Comparison of ENCODE assay signal across 27 cellular contexts in genomic region chr1:204280099-204280498, GRCh38.
"Had no signal": no experiment of that assay in that cellular context is flagged by ENCODE, and none has a peak within 500 bp of the region (broad histone marks: within the 10 kb centered on the region; RNA-seq: fewer than 3 reads in every experiment).

No MANE protein-coding gene starts in this region.

- H3K4me1 Mint-ChIP-seq: activated CD4-positive, alpha-beta memory T cell treated with anti-CD3 and anti-CD28 coated beads, Interleukin-2, amount 10 ng/mL, durations not matched to agents 7 days and 5 days; activated CD4-positive, alpha-beta T cell treated with anti-CD3 and anti-CD28 coated beads, Interleukin-2, amount 10 ng/mL, durations not matched to agents 7 days and 5 days; activated naive CD4-positive, alpha-beta T cell treated with anti-CD3 and anti-CD28 coated beads, Interleukin-2, amount 10 ng/mL, durations not matched to agents 7 days and 5 days; activated naive CD8-positive, alpha-beta T cell treated with anti-CD3 and anti-CD28 coated beads for 36 hours; T-cell had no signal

- H3K4me3 Mint-ChIP-seq: activated CD4-positive, alpha-beta memory T cell treated with anti-CD3 and anti-CD28 coated beads, Interleukin-2, amount 10 ng/mL, durations not matched to agents 7 days and 5 days; activated CD4-positive, alpha-beta T cell treated with anti-CD3 and anti-CD28 coated beads, Interleukin-2, amount 10 ng/mL, durations not matched to agents 7 days and 5 days; activated naive CD4-positive, alpha-beta T cell treated with anti-CD3 and anti-CD28 coated beads, Interleukin-2, amount 10 ng/mL, durations not matched to agents 7 days and 5 days; activated naive CD8-positive, alpha-beta T cell treated with anti-CD3 and anti-CD28 coated beads for 36 hours; activated T-cell treated with anti-CD3 and anti-CD28 coated beads, Interleukin-2, amount 50 U/mL, for 72 hours; T-cell had no signal

- DNase-seq: activated CD4-positive, alpha-beta memory T cell treated with anti-CD3 and anti-CD28 coated beads, Interleukin-2, amount 10 ng/mL, durations not matched to agents 7 days and 5 days; activated CD4-positive, alpha-beta T cell treated with anti-CD3 and anti-CD28 coated beads, Interleukin-2, amount 10 ng/mL, durations not matched to agents 7 days and 5 days; activated CD4-positive, CD25-positive, alpha-beta regulatory T cell; activated gamma-delta T cell treated with Interleukin-2 at 50 U/mL for 16 hours; activated naive CD4-positive, alpha-beta T cell treated with anti-CD3 and anti-CD28 coated beads, Interleukin-2, amount 10 ng/mL, durations not matched to agents 7 days and 5 days; activated naive CD8-positive, alpha-beta T cell treated with anti-CD3 and anti-CD28 coated beads for 36 hours; activated T-cell treated with anti-CD3 and anti-CD28 coated beads for 4 hours; activated T-cell treated with anti-CD3 and anti-CD28 coated beads, Interleukin-2, amount 50 U/mL, for 72 hours; KG1; NCI-H1048; NCI-H1417 treated with DMSO at 0.1 percent for 48 hours; NCI-H1694; NCI-H2029; NCI-H2107; NCI-H2171 treated with DMSO at 0.1 percent for 48 hours; NCI-H226; NCI-H510A; NCI-H526 treated with DMSO at 0.1 percent for 48 hours; NK-92 treated with Interleukin-12 subunit alpha and Interleukin-12 subunit beta, amount 100 ng/mL, for 24 hours; OCI-M1; RPMI8226; T-cell had no signal

- ATAC-seq: activated T-cell treated with anti-CD3 and anti-CD28 coated beads, Interleukin-2, amount 50 U/mL, for 72 hours; Panc1; Right ventricle myocardium inferior; T-cell had no signal

- H3K4me3 ChIP-seq: SK-N-MC had no signal

- H3K9me3 Mint-ChIP-seq: activated CD4-positive, alpha-beta memory T cell treated with anti-CD3 and anti-CD28 coated beads, Interleukin-2, amount 10 ng/mL, durations not matched to agents 7 days and 5 days; activated CD4-positive, alpha-beta T cell treated with anti-CD3 and anti-CD28 coated beads, Interleukin-2, amount 10 ng/mL, durations not matched to agents 7 days and 5 days; activated naive CD4-positive, alpha-beta T cell treated with anti-CD3 and anti-CD28 coated beads, Interleukin-2, amount 10 ng/mL, durations not matched to agents 7 days and 5 days; activated naive CD8-positive, alpha-beta T cell treated with anti-CD3 and anti-CD28 coated beads for 36 hours; activated T-cell treated with anti-CD3 and anti-CD28 coated beads, Interleukin-2, amount 50 U/mL, for 72 hours; activated T-helper 2 cell treated with anti-CD3 and anti-CD28 coated beads, Interferon-gamma antibody, Interleukin-2, Interleukin-4, amounts not matched to agents 10 μg/mL and 5 μg/mL and 100 μg/mL, durations not matched to agents 14 hours and 24 hours and 36 hours; T-cell had no signal

- H3K27me3 Mint-ChIP-seq: activated naive CD8-positive, alpha-beta T cell treated with anti-CD3 and anti-CD28 coated beads for 36 hours had no signal

- H3K36me3 Mint-ChIP-seq: activated naive CD4-positive, alpha-beta T cell treated with anti-CD3 and anti-CD28 coated beads, Interleukin-2, amount 10 ng/mL, durations not matched to agents 7 days and 5 days; activated naive CD8-positive, alpha-beta T cell treated with anti-CD3 and anti-CD28 coated beads for 36 hours; T-cell had no signal

- H3K27ac Mint-ChIP-seq: activated CD4-positive, alpha-beta memory T cell treated with anti-CD3 and anti-CD28 coated beads, Interleukin-2, amount 10 ng/mL, durations not matched to agents 7 days and 5 days; activated CD4-positive, alpha-beta T cell treated with anti-CD3 and anti-CD28 coated beads, Interleukin-2, amount 10 ng/mL, durations not matched to agents 7 days and 5 days; activated naive CD4-positive, alpha-beta T cell treated with anti-CD3 and anti-CD28 coated beads, Interleukin-2, amount 10 ng/mL, durations not matched to agents 7 days and 5 days; activated naive CD8-positive, alpha-beta T cell treated with anti-CD3 and anti-CD28 coated beads for 36 hours; activated T-helper 2 cell treated with anti-CD3 and anti-CD28 coated beads, Interferon-gamma antibody, Interleukin-2, Interleukin-4, amounts not matched to agents 10 μg/mL and 5 μg/mL and 100 μg/mL, durations not matched to agents 14 hours and 24 hours and 36 hours; T-cell had no signal

- H3K27ac ChIP-seq: SK-N-MC, VCaP had no signal
